8 cellular contexts compared by ENCODE assay signal in genomic region chr10:61284222-61284890, GRCh38.
DNase-seq lines count a peak whose midpoint lies in the region; ATAC-seq, FAIRE-seq and TF ChIP-seq lines count a peak whose summit lies in the region.

No MANE protein-coding gene starts in this region.

- no peak overlapping the region for H3K4me3 ChIP-seq in Peyer's patch

- H3K4me1 Mint-ChIP-seq in memory B cell, result peaks cover 17% of the 10 kb centered on the region
- H3K4me1 Mint-ChIP-seq in stimulated activated naive B cell treated with anti-CD40 and anti-IgM and Interleukin-4, amounts not matched to agents 10 μg/mL and 1 μg/mL and 100 μg/mL, for 72 hours, result peaks cover 11 to 16% of the 10 kb centered on the region in 2 donors

- no peaks in the 10 kb centered on the region for H3K27me3 ChIP-seq in Peyer's patch

- peaks cover 1% of the 10 kb centered on the region for H3K9me3 Mint-ChIP-seq in memory B cell
- peaks cover 0 to 2% of the 10 kb centered on the region in 2 donors for H3K9me3 Mint-ChIP-seq in stimulated activated naive B cell treated with anti-CD40 and anti-IgM and Interleukin-4, amounts not matched to agents 10 μg/mL and 1 μg/mL and 100 μg/mL, for 72 hours

- peaks cover 0 to 4% (median 0%) of the 10 kb centered on the region in 4 donors for H3K4me1 ChIP-seq in Peyer's patch

- ATAC-seq in memory B cell (ENCODE audit: low read depth), result no peak
- no peak for ATAC-seq in stimulated activated naive B cell treated with anti-CD40 and anti-IgM and Interleukin-4, amounts not matched to agents 10 μg/mL and 1 μg/mL and 100 μg/mL, for 72 hours (replicated peaks)

- no peak overlapping the region for H3K27ac Mint-ChIP-seq in memory B cell
- no peak overlapping the region for H3K27ac Mint-ChIP-seq in stimulated activated naive B cell treated with anti-CD40 and anti-IgM and Interleukin-4, amounts not matched to agents 10 μg/mL and 1 μg/mL and 100 μg/mL, for 72 hours

- H3K27ac ChIP-seq in Peyer's patch, result peak overlapping the region in 1 of 4 donors; percentile 15

- peak; percentile 68 for TF ChIP-seq CTCF in D721Med (IDR thresholded peaks at IDR 0.05; ENCODE audit: insufficient read depth, missing control alignments)
- peak; percentile 60 to 85 (median 77) for TF ChIP-seq CTCF in Peyer's patch (IDR thresholded peaks at IDR 0.05)

- no peaks in the 10 kb centered on the region for H3K27me3 Mint-ChIP-seq in memory B cell
- H3K27me3 Mint-ChIP-seq in stimulated activated naive B cell treated with anti-CD40 and anti-IgM and Interleukin-4, amounts not matched to agents 10 μg/mL and 1 μg/mL and 100 μg/mL, for 72 hours, result peaks cover 10 to 11% of the 10 kb centered on the region in 2 donors

- no peaks in the 10 kb centered on the region for H3K9me3 ChIP-seq in Peyer's patch

- peak; percentile 95 for FAIRE-seq in D721Med (lab: Jason Lieb, UNC)

- no peaks in the 10 kb centered on the region for H3K36me3 ChIP-seq in Peyer's patch

- intact Hi-C loops in posterior cingulate gyrus (cut with DNase I), result loop anchor here (1.0 to 10.0 kb wide), 3 partner anchors 144 to 468 kb away; no protein-coding TSS in a partner anchor

- DNase-seq in D721Med (ENCODE audit: insufficient read length, low spot score) (no peak), HS-27A (ENCODE audit: low read depth) (peak; percentile 17), Peyer's patch (no peak), dermis blood vessel endothelial cell (peak; percentile 79), memory B cell (ENCODE audit: low spot score in 2 of 2) (peak in 1 of 2 donors; percentile 30), posterior cingulate gyrus (no peak), NCI-H524 treated with DMSO at 0.1 percent for 48 hours (lab: John Stamatoyannopoulos, UW) (no peak)
- DNase-seq in stimulated activated naive B cell treated with anti-CD40 and anti-IgM and Interleukin-4, amounts not matched to agents 10 μg/mL and 1 μg/mL and 100 μg/mL, for 72 hours, result no peak

- H3K4me3 Mint-ChIP-seq in memory B cell, result peak overlapping the region; percentile 24
- peak overlapping the region in 1 of 2 donors; percentile 21 for H3K4me3 Mint-ChIP-seq in stimulated activated naive B cell treated with anti-CD40 and anti-IgM and Interleukin-4, amounts not matched to agents 10 μg/mL and 1 μg/mL and 100 μg/mL, for 72 hours

- H3K36me3 Mint-ChIP-seq in memory B cell, result no peaks in the 10 kb centered on the region
- no peaks in the 10 kb centered on the region for H3K36me3 Mint-ChIP-seq in stimulated activated naive B cell treated with anti-CD40 and anti-IgM and Interleukin-4, amounts not matched to agents 10 μg/mL and 1 μg/mL and 100 μg/mL, for 72 hours

- TF ChIP-seq POLR2A in Peyer's patch (IDR thresholded peaks at IDR 0.05), result no peak

Comparison
In these comparisons a context has a peak if more than half of its experiments do, and no peak if none do; other contexts are left out.
1. DNase-seq: peak in HS-27A (single experiment) and dermis blood vessel endothelial cell (single experiment); none in D721Med (single experiment), Peyer's patch (0 of 3), posterior cingulate gyrus (0 of 10), stimulated activated naive B cell treated with anti-CD40 and anti-IgM and Interleukin-4, amounts not matched to agents 10 μg/mL and 1 μg/mL and 100 μg/mL, for 72 hours (single experiment) and NCI-H524 treated with DMSO at 0.1 percent for 48 hours (single experiment).